In genomic region chr19:21567806-21568205, GRCh38 we compare ENCODE assay signal across 8 cellular contexts.
DNase-seq lines count a peak whose midpoint lies in the region; ATAC-seq and TF ChIP-seq lines count a peak whose summit lies in the region.
"Not testable (repeated sequence)": the region's sequence is repeated elsewhere in the genome, so short reads cannot be mapped to it uniquely, and the experiment has no call there.

No MANE protein-coding gene starts in this region.

- ATAC-seq in naive thymus-derived CD8-positive, alpha-beta T cell; upper lobe of left lung (ENCODE audit: low FRiP score in 2 of 2): not testable (repeated sequence)

- POLR2A ChIA-PET in activated CD4-positive, alpha-beta T cell treated with anti-CD3 and anti-CD28 coated beads, Interleukin-2, amount 10 ng/mL, durations not matched to agents 7 days and 5 days (lab: Charles Lee): not testable (repeated sequence)
- POLR2A ChIA-PET in naive thymus-derived CD8-positive, alpha-beta T cell (lab: Charles Lee): interaction anchor here (0.6 to 1.3 kb wide), 2 partner anchors 13 to 196 kb away, joined by 3 read pairs; no protein-coding TSS in a partner anchor

- peak overlapping the region in 1 of 11 experiments; percentile 93; a peak in 1 of 22 replicates for H3K9ac ChIP-seq in BLaER1 treated with 17β-estradiol and CSF1 and Interleukin-3, amounts not matched to agents 10 nM and 100 nM
- not testable (repeated sequence) for H3K9ac ChIP-seq in endocrine pancreas (ENCODE audit: control insufficient read depth, insufficient read depth, low read length)

- H3K27me3 ChIP-seq in BLaER1 treated with 17β-estradiol and CSF1 and Interleukin-3, amounts not matched to agents 10 nM and 100 nM; endocrine pancreas (ENCODE audit: control insufficient read depth, insufficient read depth, low read length); upper lobe of left lung: not testable (repeated sequence)

- not testable (repeated sequence) for H4K20me1 ChIP-seq in BLaER1 treated with 17β-estradiol and CSF1 and Interleukin-3, amounts not matched to agents 10 nM and 100 nM

- peaks cover 19% of the 10 kb centered on the region for H3K4me1 Mint-ChIP-seq in activated CD4-positive, alpha-beta T cell treated with anti-CD3 and anti-CD28 coated beads, Interleukin-2, amount 10 ng/mL, durations not matched to agents 7 days and 5 days
- peaks cover 52% of the 10 kb centered on the region for H3K4me1 Mint-ChIP-seq in activated naive CD8-positive, alpha-beta T cell (ENCODE audit: low read depth)
- peaks cover 22 to 30% of the 10 kb centered on the region in 2 donors for H3K4me1 Mint-ChIP-seq in immature natural killer cell
- peaks cover 21 to 44% (median 29%) of the 10 kb centered on the region in 4 donors for H3K4me1 Mint-ChIP-seq in naive thymus-derived CD8-positive, alpha-beta T cell

- H3K36me3 Mint-ChIP-seq in activated CD4-positive, alpha-beta T cell treated with anti-CD3 and anti-CD28 coated beads, Interleukin-2, amount 10 ng/mL, durations not matched to agents 7 days and 5 days (ENCODE audit: low read depth): peaks cover 46% of the 10 kb centered on the region
- H3K36me3 Mint-ChIP-seq in activated naive CD8-positive, alpha-beta T cell: peaks cover 19% of the 10 kb centered on the region
- H3K36me3 Mint-ChIP-seq in immature natural killer cell: peaks cover 0 to 17% (median 7%) of the 10 kb centered on the region in 3 donors
- H3K36me3 Mint-ChIP-seq in naive thymus-derived CD8-positive, alpha-beta T cell: peaks cover 13 to 49% (median 26%) of the 10 kb centered on the region in 3 donors

- not testable (repeated sequence) for H3K27me3 Mint-ChIP-seq in activated CD4-positive, alpha-beta T cell treated with anti-CD3 and anti-CD28 coated beads, Interleukin-2, amount 10 ng/mL, durations not matched to agents 7 days and 5 days; activated naive CD8-positive, alpha-beta T cell; immature natural killer cell (ENCODE audit: low read depth in 3 of 3); naive thymus-derived CD8-positive, alpha-beta T cell

- H3K27ac ChIP-seq in BLaER1 treated with 17β-estradiol and CSF1 and Interleukin-3, amounts not matched to agents 10 nM and 100 nM: not testable (repeated sequence)
- peak overlapping the region in 1 of 4 donors; percentile 87 for H3K27ac ChIP-seq in upper lobe of left lung

- peak overlapping the region; percentile 97 for H3K27ac Mint-ChIP-seq in activated CD4-positive, alpha-beta T cell treated with anti-CD3 and anti-CD28 coated beads, Interleukin-2, amount 10 ng/mL, durations not matched to agents 7 days and 5 days
- H3K27ac Mint-ChIP-seq in activated naive CD8-positive, alpha-beta T cell: peak overlapping the region; percentile 77
- peak overlapping the region in 4 of 6 donors; percentile 57 to 85 (median 62) for H3K27ac Mint-ChIP-seq in immature natural killer cell
- H3K27ac Mint-ChIP-seq in naive thymus-derived CD8-positive, alpha-beta T cell: peak overlapping the region in 8 of 10 donors; percentile 8 to 100 (median 65)

- TF ChIP-seq EP300 in upper lobe of left lung (IDR thresholded peaks at IDR 0.05): not testable (repeated sequence)

- CTCF ChIA-PET in activated CD4-positive, alpha-beta T cell treated with anti-CD3 and anti-CD28 coated beads, Interleukin-2, amount 10 ng/mL, durations not matched to agents 7 days and 5 days (lab: Charles Lee): not testable (repeated sequence)

- TF ChIP-seq POLR2A in upper lobe of left lung (IDR thresholded peaks at IDR 0.05): not testable (repeated sequence)

- H3K4me3 ChIP-seq in BLaER1 treated with 17β-estradiol and CSF1 and Interleukin-3, amounts not matched to agents 10 nM and 100 nM: peak overlapping the region; percentile 73 to 87 (median 81); a peak in 17 of 20 replicates
- peak overlapping the region; percentile 48 for H3K4me3 ChIP-seq in LNCaP clone FGC (ENCODE audit: low read depth, low read length)
- H3K4me3 ChIP-seq in endocrine pancreas (ENCODE audit: control insufficient read depth, insufficient read depth, low read length): peak overlapping the region; percentile 17
- peak overlapping the region in 3 of 4 donors; percentile 25 to 53 (median 41) for H3K4me3 ChIP-seq in upper lobe of left lung

- peak overlapping the region; percentile 91 for H3K4me3 Mint-ChIP-seq in activated CD4-positive, alpha-beta T cell treated with anti-CD3 and anti-CD28 coated beads, Interleukin-2, amount 10 ng/mL, durations not matched to agents 7 days and 5 days
- peak overlapping the region; percentile 98 for H3K4me3 Mint-ChIP-seq in activated naive CD8-positive, alpha-beta T cell
- H3K4me3 Mint-ChIP-seq in immature natural killer cell: peak overlapping the region; percentile 46 to 97 (median 92)
- H3K4me3 Mint-ChIP-seq in naive thymus-derived CD8-positive, alpha-beta T cell: peak overlapping the region; percentile 67 to 100 (median 94)

- peaks cover 4 to 19% (median 13%) of the 10 kb centered on the region in 10 experiments; a peak in 13 of 20 replicates for H3K4me1 ChIP-seq in BLaER1 treated with 17β-estradiol and CSF1 and Interleukin-3, amounts not matched to agents 10 nM and 100 nM
- H3K4me1 ChIP-seq in endocrine pancreas (ENCODE audit: control insufficient read depth, insufficient read depth, low read length); upper lobe of left lung: not testable (repeated sequence)

- H3K9me3 ChIP-seq in BLaER1 treated with 17β-estradiol and CSF1 and Interleukin-3, amounts not matched to agents 10 nM and 100 nM (replicated peaks in 1 of 11): peaks cover 67 to 85% (median 74%) of the 10 kb centered on the region in 11 experiments
- H3K9me3 ChIP-seq in endocrine pancreas (ENCODE audit: control insufficient read depth, low read length): not testable (repeated sequence)
- H3K9me3 ChIP-seq in upper lobe of left lung: peaks cover 0 to 22% (median 3%) of the 10 kb centered on the region in 4 donors

- peaks cover 42% of the 10 kb centered on the region for H3K9me3 Mint-ChIP-seq in activated CD4-positive, alpha-beta T cell treated with anti-CD3 and anti-CD28 coated beads, Interleukin-2, amount 10 ng/mL, durations not matched to agents 7 days and 5 days
- not testable (repeated sequence) for H3K9me3 Mint-ChIP-seq in activated naive CD8-positive, alpha-beta T cell (ENCODE audit: low read depth)
- peaks cover 0 to 60% (median 14%) of the 10 kb centered on the region in 6 donors for H3K9me3 Mint-ChIP-seq in immature natural killer cell
- peaks cover 0 to 78% (median 0%) of the 10 kb centered on the region in 9 donors for H3K9me3 Mint-ChIP-seq in naive thymus-derived CD8-positive, alpha-beta T cell

- WGBS in upper lobe of left lung, 2 donors: 69 to 73% methylated on average over 4 of the region's 4 CpGs

- peaks cover 18 to 48% (median 37%) of the 10 kb centered on the region in 11 experiments for H3K36me3 ChIP-seq in BLaER1 treated with 17β-estradiol and CSF1 and Interleukin-3, amounts not matched to agents 10 nM and 100 nM
- not testable (repeated sequence) for H3K36me3 ChIP-seq in endocrine pancreas (ENCODE audit: control insufficient read depth, insufficient read depth, low read length); upper lobe of left lung

- not testable (repeated sequence) for TF ChIP-seq CTCF in LNCaP clone FGC (IDR thresholded peaks at IDR 0.05; ENCODE audit: control insufficient read depth, extremely low read depth, insufficient read depth); upper lobe of left lung (IDR thresholded peaks at IDR 0.05)

- peak overlapping the region; percentile 60 to 71 (median 68); a peak in 21 of 22 replicates for H3K4me2 ChIP-seq in BLaER1 treated with 17β-estradiol and CSF1 and Interleukin-3, amounts not matched to agents 10 nM and 100 nM

- DNase-seq in LNCaP clone FGC (ENCODE audit: low read depth); activated CD4-positive, alpha-beta T cell treated with anti-CD3 and anti-CD28 coated beads, Interleukin-2, amount 10 ng/mL, durations not matched to agents 7 days and 5 days; immature natural killer cell; naive thymus-derived CD8-positive, alpha-beta T cell; upper lobe of left lung: not testable (repeated sequence)

Comparison
In these comparisons a context has a peak if more than half of its experiments do, and no peak if none do; other contexts are left out.
1. H3K4me3 ChIP-seq: peak in every context shown above with its lines; median percentile 81 in BLaER1 treated with 17β-estradiol and CSF1 and Interleukin-3, amounts not matched to agents 10 nM and 100 nM; 48 in LNCaP clone FGC; 41 in upper lobe of left lung; 17 in endocrine pancreas.